In the genomic region with DNA sequence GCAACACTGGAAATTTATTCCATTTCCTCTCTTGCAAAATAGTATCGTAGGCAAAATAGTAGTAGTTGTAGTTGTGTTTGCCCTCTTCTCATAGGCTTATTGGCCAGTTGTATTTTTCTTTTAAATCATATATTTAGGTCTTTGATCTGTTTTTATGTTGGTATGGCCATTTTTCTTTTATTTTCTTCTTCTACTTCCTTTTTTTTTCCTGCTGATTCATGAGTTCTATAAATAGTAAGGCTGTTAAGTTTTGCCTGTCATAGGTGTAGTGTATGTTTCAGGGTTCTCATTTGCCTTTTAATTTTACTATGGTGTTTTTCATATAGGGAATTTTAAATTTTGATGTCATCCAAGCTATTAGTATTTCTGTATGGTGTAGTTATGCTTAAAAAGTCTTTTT, we compare ENCODE assay signal across 25 cellular contexts. TPM values are rescaled to one million over a fixed set of nuclear protein-coding genes. Genes with fewer than 3 reads are reported as not detected.
DNase-seq lines count a peak whose midpoint lies in the region; ATAC-seq and TF ChIP-seq lines count a peak whose summit lies in the region.
"Had no signal": no experiment of that assay in that cellular context is flagged by ENCODE, and none has a peak within 500 bp of the region (broad histone marks: within the 10 kb centered on the region; RNA-seq: fewer than 3 reads in every experiment).

No MANE protein-coding gene starts in this region.

- peak overlapping the region; percentile 12 for H3K27ac Mint-ChIP-seq in T-helper 17 cell
- H3K27ac Mint-ChIP-seq: activated naive CD4-positive, alpha-beta T cell treated with anti-CD3 and anti-CD28 coated beads, Interleukin-2, amount 50 U/mL, for 24 hours; CD4-positive, alpha-beta memory T cell had no signal

- H3K18ac ChIP-seq in IMR-90 (ENCODE audit: low read depth, low read length): no peak overlapping the region

- H2AFZ ChIP-seq in ACC112 (ENCODE audit: low read length, unreplicated experiment) (peak overlapping the region; percentile 13), IMR-90 (replicated peaks; ENCODE audit: low read length, poor library complexity) (no peak overlapping the region)

- H3K27ac ChIP-seq in ACC112 (ENCODE audit: low read depth, low read length) (peak overlapping the region; percentile 54; the same call in 1 of the 2 replicates), IMR-90 (ENCODE audit: insufficient read depth, low read length) (no peak overlapping the region)
- H3K27ac ChIP-seq: HL-60, neutrophil, thoracic aorta had no signal

- no peak overlapping the region for H3K4ac ChIP-seq in IMR-90 (ENCODE audit: low read depth, low read length)

- H3K4me1 Mint-ChIP-seq in T-helper 17 cell: no peaks in the 10 kb centered on the region
- H3K4me1 Mint-ChIP-seq: activated naive CD4-positive, alpha-beta T cell treated with anti-CD3 and anti-CD28 coated beads, Interleukin-2, amount 50 U/mL, for 24 hours; CD4-positive, alpha-beta memory T cell had no signal

- H3K4me1 ChIP-seq in ACC112 (ENCODE audit: control insufficient read depth, insufficient read depth, low read length, unreplicated experiment) (peaks cover 36% of the 10 kb centered on the region), IMR-90 (ENCODE audit: control insufficient read depth, insufficient read depth, low read length) (peaks cover 4% of the 10 kb centered on the region)

- TF ChIP-seq RAD21 in IMR-90 (IDR thresholded peaks at IDR 0.05; ENCODE audit: low read length): no peak

- peaks cover 10% of the 10 kb centered on the region for H3K27me3 Mint-ChIP-seq in T-helper 17 cell
- H3K27me3 Mint-ChIP-seq: activated naive CD4-positive, alpha-beta T cell treated with anti-CD3 and anti-CD28 coated beads, Interleukin-2, amount 50 U/mL, for 24 hours; brain had no signal

- no CpG with 5 or more reads among the region's 1 CpG for WGBS in IMR-90 (ENCODE audit: extremely low coverage in 2 of 2, insufficient read length in 1 of 2), 2 experiments

- no peak overlapping the region for H2AK9ac ChIP-seq in IMR-90 (replicated peaks; ENCODE audit: low read depth, low read length, poor library complexity)

- no peak overlapping the region for H2BK15ac ChIP-seq in IMR-90 (ENCODE audit: low read depth, low read length)

- no peak overlapping the region for H2BK5ac ChIP-seq in IMR-90 (ENCODE audit: low read depth, low read length, poor library complexity, severe bottlenecking)

- H4K5ac ChIP-seq in IMR-90 (ENCODE audit: low read depth, low read length): no peak overlapping the region

- H4K91ac ChIP-seq in IMR-90 (ENCODE audit: insufficient read depth, low read depth, low read length): no peak overlapping the region

- DNase-seq in IMR-90 (no peak), T-helper 17 cell (no peak), left colon (no peak), NCI-H748 treated with DMSO at 0.1 percent for 48 hours (lab: John Stamatoyannopoulos, UW) (no peak), amygdala (lab: John Stamatoyannopoulos, UW) (no peak)
- DNase-seq: activated CD4-positive, CD25-positive, alpha-beta regulatory T cell; activated T-cell treated with anti-CD3 and anti-CD28 coated beads, Interleukin-2, amount 50 U/mL, for 4 hours; DMS153; GF-D8; left cardiac atrium; NCI-H2029; NCI-H510A treated with DMSO at 0.1 percent for 48 hours; retina had no signal

- no peak overlapping the region for H3K23ac ChIP-seq in IMR-90 (ENCODE audit: low read depth, low read length)

- no peak for TF ChIP-seq POLR2A in IMR-90 (IDR thresholded peaks at IDR 0.05; ENCODE audit: low read depth, low read length)

- no peak overlapping the region for H2BK20ac ChIP-seq in IMR-90 (ENCODE audit: low read depth, low read length)

- H3K4me2 ChIP-seq in IMR-90 (ENCODE audit: low read depth, low read length): no peak overlapping the region

- intact Hi-C loops in IMR-90 (cut with micrococcal nuclease) (no loop called here), left colon (cut with DNase I, micrococcal nuclease) (no loop called here)

- H4K20me1 ChIP-seq in IMR-90 (ENCODE audit: insufficient read depth, low read length): no peaks in the 10 kb centered on the region

- no TSS peak for BruUV-seq in IMR-90 (replicated peaks; lab: Mats Ljungman, UMichigan)

- no peak for TF ChIP-seq CTCF in IMR-90 (conservative IDR thresholded peaks at IDR 0.05; ENCODE audit: low read depth, low read length)

- H3K79me2 ChIP-seq in ACC112 (ENCODE audit: control insufficient read depth, insufficient read depth, low read length, unreplicated experiment): no peaks in the 10 kb centered on the region

- CTCF ChIA-PET in IMR-90 (lab: Yijun Ruan, JAX): no interaction called here

- in situ Hi-C loops in IMR-90 (cut with MboI; ENCODE audit: low sequenced_read_pairs): no loop called here

- H2AK5ac ChIP-seq in IMR-90 (ENCODE audit: low read depth, low read length): no peak overlapping the region

- peaks cover 10% of the 10 kb centered on the region for H3K9me1 ChIP-seq in IMR-90 (ENCODE audit: insufficient read depth, low read length)

- dilution Hi-C loops in IMR-90 (cut with HindIII; ENCODE audit: low sequenced_read_pairs, unreplicated experiment): no loop called here

- H2BK120ac ChIP-seq in IMR-90 (ENCODE audit: low read depth, low read length): no peak overlapping the region

- H3K36me3 ChIP-seq in ACC112 (ENCODE audit: insufficient read depth, low read length) (no peaks in the 10 kb centered on the region), IMR-90 (ENCODE audit: control insufficient read depth, insufficient read depth, low read length) (no peaks in the 10 kb centered on the region)
- H3K36me3 ChIP-seq: neutrophil, thoracic aorta had no signal

- no peak overlapping the region for H3K4me3 Mint-ChIP-seq in T-helper 17 cell
- H3K4me3 Mint-ChIP-seq: activated naive CD4-positive, alpha-beta T cell treated with anti-CD3 and anti-CD28 coated beads, Interleukin-2, amount 50 U/mL, for 24 hours; activated T-cell treated with anti-CD3 and anti-CD28 coated beads, Interleukin-2, amount 50 U/mL, for 4 hours; brain; CD4-positive, alpha-beta memory T cell had no signal

- peaks cover 4% of the 10 kb centered on the region for H3K36me3 Mint-ChIP-seq in T-helper 17 cell (ENCODE audit: low read depth)
- H3K36me3 Mint-ChIP-seq: activated naive CD4-positive, alpha-beta T cell treated with anti-CD3 and anti-CD28 coated beads, Interleukin-2, amount 50 U/mL, for 24 hours; brain; CD4-positive, alpha-beta memory T cell had no signal

- no peak overlapping the region for H3K56ac ChIP-seq in IMR-90 (ENCODE audit: extremely low read depth, insufficient read depth, low read length)

- no peak overlapping the region for H3K14ac ChIP-seq in IMR-90 (replicated peaks; ENCODE audit: low read depth, low read length)

- no peaks in the 10 kb centered on the region for H3K27me3 ChIP-seq in ACC112 (ENCODE audit: insufficient read depth, low read length)
- H3K27me3 ChIP-seq in IMR-90 (ENCODE audit: control insufficient read depth, insufficient read depth, low read length): no peaks in the 10 kb centered on the region
- H3K27me3 ChIP-seq: neutrophil had no signal

- H3K4me3 ChIP-seq in ACC112 (ENCODE audit: low read depth, low read length): no peak overlapping the region
- no peak overlapping the region for H3K4me3 ChIP-seq in IMR-90 (ENCODE audit: insufficient read depth, low read depth, low read length)
- H3K4me3 ChIP-seq: GM12878, thoracic aorta had no signal

- H3K9me3 ChIP-seq in IMR-90 (ENCODE audit: control insufficient read depth, insufficient read depth, low read length): no peaks in the 10 kb centered on the region
- H3K9me3 ChIP-seq in T-helper 17 cell (ENCODE audit: control insufficient read depth, low read length, poor library complexity, severe bottlenecking): no peaks in the 10 kb centered on the region
- H3K9me3 ChIP-seq: neutrophil, thoracic aorta had no signal

- ATAC-seq in IMR-90 (ENCODE audit: low read depth): no peak
- no peak for ATAC-seq in T-helper 17 cell
- peak; percentile 35 for ATAC-seq in left colon
- no peak for ATAC-seq in HG02973 (IDR thresholded peaks at IDR 0.05; ENCODE audit: unreplicated experiment)
- ATAC-seq in GM21526 (IDR thresholded peaks at IDR 0.05; ENCODE audit: low FRiP score, unreplicated experiment): no peak
- ATAC-seq: activated T-cell treated with anti-CD3 and anti-CD28 coated beads, Interleukin-2, amount 50 U/mL, for 4 hours; GM12878; HCT116 had no signal

- no peak overlapping the region for H4K8ac ChIP-seq in IMR-90 (ENCODE audit: low read depth in 2 of 2, low read length in 2 of 2)

- POLR2A ChIA-PET in IMR-90 (lab: Charles Lee; ENCODE audit: unreplicated experiment): no interaction called here

- H3K9ac ChIP-seq in IMR-90 (ENCODE audit: low read depth, low read length): no peak overlapping the region

- no peaks in the 10 kb centered on the region for H3K79me1 ChIP-seq in IMR-90 (ENCODE audit: low read depth in 1 of 2, low read length in 2 of 2)

TF ChIP-seq in IMR-90, 13 proteins besides CTCF, POLR2A, EP300 and RAD21:
- TF ChIP-seq CHD1 (IDR thresholded peaks at IDR 0.05; ENCODE audit: low read depth, low read length) (no peak), MAFK (IDR thresholded peaks at IDR 0.05; ENCODE audit: low read depth, low read length) (peak; percentile 52)

RNA-seq across cellular contexts. Expression of gene MRC1, which starts 25.4 kb away (rescaled TPM):
- not detected in 2 replicates for total RNA-seq in IMR-90 (2012; rRNA removed)
- not detected in 2 replicates for polyA plus RNA-seq in IMR-90 (2012; rRNA removed)
- not detected in 2 replicates for polyA plus RNA-seq in IMR-90 (2012; cell fraction: cytosol; rRNA removed)
- polyA plus RNA-seq in IMR-90 (2012; cell fraction: nucleus; rRNA removed; ENCODE audit: low replicate concordance): not detected in 2 replicates
- total RNA-seq in T-helper 17 cell: under 1 TPM; 0.07 to 0.39 TPM
- 10 to 100 TPM; 11.0 to 25.2 TPM for total RNA-seq in left colon
- total RNA-seq: T-helper 2 cell treated with Interferon-gamma antibody and Interleukin-4, amounts not matched to agents 100 ng/mL and 5 ng/mL, for 36 hours had no signal

RNA-seq across cellular contexts. Expression of gene TMEM236, which starts 31.8 kb away (rescaled TPM):
- not detected in 2 replicates for total RNA-seq in IMR-90 (2012; rRNA removed)
- not detected in 2 replicates for polyA plus RNA-seq in IMR-90 (2012; rRNA removed)
- polyA plus RNA-seq in IMR-90 (2012; cell fraction: cytosol; rRNA removed): 0.01 TPM in 1 of 2 replicates, not detected in the other
- 0.05 TPM in 1 of 2 replicates, not detected in the other for polyA plus RNA-seq in IMR-90 (2012; cell fraction: nucleus; rRNA removed; ENCODE audit: low replicate concordance)
- total RNA-seq in T-helper 17 cell: under 1 TPM in 1 of 2 donors, not detected in 1; 0.07 TPM
- 10 to 100 TPM; 53.0 to 59.6 TPM for total RNA-seq in left colon
- total RNA-seq: GM12878 had no signal

Comparison
In these comparisons a context has a peak if more than half of its experiments do, and no peak if none do; other contexts are left out.
1. RNA of gene MRC1, which starts 25.4 kb away (total RNA-seq): 11.0 to 25.2 TPM in left colon; 0.07 to 0.39 TPM in T-helper 17 cell and not detected in IMR-90; every median in the first group is over 4 times any median in the second.
2. RNA of gene TMEM236, which starts 31.8 kb away (total RNA-seq): 53.0 to 59.6 TPM in left colon; 0.07 TPM in T-helper 17 cell and not detected in IMR-90; every median in the first group is over 10 times any median in the second.